In the genomic region with DNA sequence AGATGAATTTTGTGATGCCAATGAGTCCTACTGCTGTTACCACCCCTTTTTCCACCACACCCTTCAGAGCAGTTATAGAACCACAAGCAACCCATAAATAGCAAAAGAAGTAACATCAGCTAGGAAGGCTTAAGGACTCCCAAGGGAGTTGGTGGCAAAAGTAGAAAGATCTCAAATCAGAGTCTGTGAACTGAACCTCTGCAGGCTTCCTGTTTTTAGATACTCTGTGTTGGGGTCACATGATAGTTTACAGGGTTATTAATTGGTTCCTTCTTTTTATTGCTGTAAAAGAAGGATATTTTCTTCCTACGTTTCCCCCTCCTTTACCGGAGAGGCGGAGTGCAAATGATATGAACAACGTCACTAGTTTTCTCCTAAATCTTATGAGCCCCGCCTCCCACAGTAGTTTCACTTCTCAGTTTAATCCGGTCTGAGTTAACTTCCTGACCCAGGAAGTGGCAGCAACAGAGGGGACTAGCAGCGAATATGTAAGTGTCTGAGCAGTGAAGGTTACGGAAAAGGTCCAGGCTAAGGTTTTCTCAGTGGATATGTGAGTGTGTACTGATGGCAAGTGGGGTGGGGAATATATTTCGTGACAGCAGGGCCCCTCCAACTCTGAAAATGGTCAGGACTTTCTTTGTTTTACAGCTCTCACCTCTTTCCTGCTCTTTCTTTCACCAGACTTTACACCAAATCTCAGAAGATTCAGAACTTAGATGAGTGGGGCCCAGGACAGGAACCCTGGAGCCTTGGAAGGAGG, we compare ENCODE assay signal across 1 cellular context.
TF ChIP-seq lines count a peak whose summit lies in the region.

A gene with protein sequence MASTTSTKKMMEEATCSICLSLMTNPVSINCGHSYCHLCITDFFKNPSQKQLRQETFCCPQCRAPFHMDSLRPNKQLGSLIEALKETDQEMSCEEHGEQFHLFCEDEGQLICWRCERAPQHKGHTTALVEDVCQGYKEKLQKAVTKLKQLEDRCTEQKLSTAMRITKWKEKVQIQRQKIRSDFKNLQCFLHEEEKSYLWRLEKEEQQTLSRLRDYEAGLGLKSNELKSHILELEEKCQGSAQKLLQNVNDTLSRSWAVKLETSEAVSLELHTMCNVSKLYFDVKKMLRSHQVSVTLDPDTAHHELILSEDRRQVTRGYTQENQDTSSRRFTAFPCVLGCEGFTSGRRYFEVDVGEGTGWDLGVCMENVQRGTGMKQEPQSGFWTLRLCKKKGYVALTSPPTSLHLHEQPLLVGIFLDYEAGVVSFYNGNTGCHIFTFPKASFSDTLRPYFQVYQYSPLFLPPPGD (plus strand): TSS at position 435 of the 760 bp plus-strand sequence. CDS start 3,721 bp downstream, outside the sequence.

TF ChIP-seq in K562, 482 proteins besides CTCF, POLR2A, EP300 and RAD21 (continued from another document and continues in another):
- TF ChIP-seq, protein P1, sequence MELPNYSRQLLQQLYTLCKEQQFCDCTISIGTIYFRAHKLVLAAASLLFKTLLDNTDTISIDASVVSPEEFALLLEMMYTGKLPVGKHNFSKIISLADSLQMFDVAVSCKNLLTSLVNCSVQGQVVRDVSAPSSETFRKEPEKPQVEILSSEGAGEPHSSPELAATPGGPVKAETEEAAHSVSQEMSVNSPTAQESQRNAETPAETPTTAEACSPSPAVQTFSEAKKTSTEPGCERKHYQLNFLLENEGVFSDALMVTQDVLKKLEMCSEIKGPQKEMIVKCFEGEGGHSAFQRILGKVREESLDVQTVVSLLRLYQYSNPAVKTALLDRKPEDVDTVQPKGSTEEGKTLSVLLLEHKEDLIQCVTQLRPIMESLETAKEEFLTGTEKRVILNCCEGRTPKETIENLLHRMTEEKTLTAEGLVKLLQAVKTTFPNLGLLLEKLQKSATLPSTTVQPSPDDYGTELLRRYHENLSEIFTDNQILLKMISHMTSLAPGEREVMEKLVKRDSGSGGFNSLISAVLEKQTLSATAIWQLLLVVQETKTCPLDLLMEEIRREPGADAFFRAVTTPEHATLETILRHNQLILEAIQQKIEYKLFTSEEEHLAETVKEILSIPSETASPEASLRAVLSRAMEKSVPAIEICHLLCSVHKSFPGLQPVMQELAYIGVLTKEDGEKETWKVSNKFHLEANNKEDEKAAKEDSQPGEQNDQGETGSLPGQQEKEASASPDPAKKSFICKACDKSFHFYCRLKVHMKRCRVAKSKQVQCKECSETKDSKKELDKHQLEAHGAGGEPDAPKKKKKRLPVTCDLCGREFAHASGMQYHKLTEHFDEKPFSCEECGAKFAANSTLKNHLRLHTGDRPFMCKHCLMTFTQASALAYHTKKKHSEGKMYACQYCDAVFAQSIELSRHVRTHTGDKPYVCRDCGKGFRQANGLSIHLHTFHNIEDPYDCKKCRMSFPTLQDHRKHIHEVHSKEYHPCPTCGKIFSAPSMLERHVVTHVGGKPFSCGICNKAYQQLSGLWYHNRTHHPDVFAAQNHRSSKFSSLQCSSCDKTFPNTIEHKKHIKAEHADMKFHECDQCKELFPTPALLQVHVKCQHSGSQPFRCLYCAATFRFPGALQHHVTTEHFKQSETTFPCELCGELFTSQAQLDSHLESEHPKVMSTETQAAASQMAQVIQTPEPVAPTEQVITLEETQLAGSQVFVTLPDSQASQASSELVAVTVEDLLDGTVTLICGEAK (IDR thresholded peaks at IDR 0.05) = peak; percentile 46; the same call in 1 of the 2 replicates
- TF ChIP-seq, protein P1 (CRISPR knock-in tag; IDR thresholded peaks at IDR 0.05) = no peak
- TF ChIP-seq HMG20B (CRISPR knock-in tag; IDR thresholded peaks at IDR 0.05) (0 out of 2 replicates have a peak, but pooled peaks have one; percentile 41), ZNF224 (CRISPR knock-in tag; IDR thresholded peaks at IDR 0.05) (no peak), MAFK (IDR thresholded peaks at IDR 0.05; ENCODE audit: low read length) (peak; percentile 48; the same call in 1 of the 2 replicates), SLC30A9 (CRISPR knock-in tag; IDR thresholded peaks at IDR 0.05) (no peak), HEY1 (CRISPR knock-in tag; IDR thresholded peaks at IDR 0.05; ENCODE audit: borderline replicate concordance) (no peak), BRF1 (IDR thresholded peaks at IDR 0.05; ENCODE audit: borderline replicate concordance, extremely low read depth, insufficient read length) (no peak), GTF2A2 (tag; IDR thresholded peaks at IDR 0.05) (no peak), C11orf30 (IDR thresholded peaks at IDR 0.05; ENCODE audit: low read depth) (peak; percentile 92), ATF7 (IDR thresholded peaks at IDR 0.05) (peak; percentile 76), ERF (CRISPR knock-in tag; IDR thresholded peaks at IDR 0.05) (no peak), STAT5B (CRISPR knock-in tag; IDR thresholded peaks at IDR 0.05) (no peak), SAP30 (IDR thresholded peaks at IDR 0.05; ENCODE audit: borderline replicate concordance, insufficient read depth, low read depth, low read length, poor library complexity, severe bottlenecking) (no peak), YY1 (IDR thresholded peaks at IDR 0.05; ENCODE audit: borderline replicate concordance in 1 of 3, control insufficient read depth in 1 of 3, extremely low read depth in 1 of 3, insufficient read depth in 3 of 3, insufficient read length in 1 of 3, insufficient replicate concordance in 2 of 3, low read depth in 1 of 3, low read length in 2 of 3) (peak in 1 of 3 experiments; percentile 24), MCM2 (IDR thresholded peaks at IDR 0.05; ENCODE audit: low read depth) (no peak)
- TF ChIP-seq, protein P2, sequence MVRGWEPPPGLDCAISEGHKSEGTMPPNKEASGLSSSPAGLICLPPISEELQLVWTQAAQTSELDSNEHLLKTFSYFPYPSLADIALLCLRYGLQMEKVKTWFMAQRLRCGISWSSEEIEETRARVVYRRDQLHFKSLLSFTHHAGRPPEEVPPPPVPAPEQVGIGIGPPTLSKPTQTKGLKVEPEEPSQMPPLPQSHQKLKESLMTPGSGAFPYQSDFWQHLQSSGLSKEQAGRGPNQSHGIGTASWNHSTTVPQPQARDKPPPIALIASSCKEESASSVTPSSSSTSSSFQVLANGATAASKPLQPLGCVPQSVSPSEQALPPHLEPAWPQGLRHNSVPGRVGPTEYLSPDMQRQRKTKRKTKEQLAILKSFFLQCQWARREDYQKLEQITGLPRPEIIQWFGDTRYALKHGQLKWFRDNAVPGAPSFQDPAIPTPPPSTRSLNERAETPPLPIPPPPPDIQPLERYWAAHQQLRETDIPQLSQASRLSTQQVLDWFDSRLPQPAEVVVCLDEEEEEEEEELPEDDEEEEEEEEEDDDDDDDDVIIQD (CRISPR knock-in tag; IDR thresholded peaks at IDR 0.05) = no peak
- TF ChIP-seq, protein P3, sequence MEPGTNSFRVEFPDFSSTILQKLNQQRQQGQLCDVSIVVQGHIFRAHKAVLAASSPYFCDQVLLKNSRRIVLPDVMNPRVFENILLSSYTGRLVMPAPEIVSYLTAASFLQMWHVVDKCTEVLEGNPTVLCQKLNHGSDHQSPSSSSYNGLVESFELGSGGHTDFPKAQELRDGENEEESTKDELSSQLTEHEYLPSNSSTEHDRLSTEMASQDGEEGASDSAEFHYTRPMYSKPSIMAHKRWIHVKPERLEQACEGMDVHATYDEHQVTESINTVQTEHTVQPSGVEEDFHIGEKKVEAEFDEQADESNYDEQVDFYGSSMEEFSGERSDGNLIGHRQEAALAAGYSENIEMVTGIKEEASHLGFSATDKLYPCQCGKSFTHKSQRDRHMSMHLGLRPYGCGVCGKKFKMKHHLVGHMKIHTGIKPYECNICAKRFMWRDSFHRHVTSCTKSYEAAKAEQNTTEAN (CRISPR knock-in tag; IDR thresholded peaks at IDR 0.05) = no peak
- TF ChIP-seq, protein P4, sequence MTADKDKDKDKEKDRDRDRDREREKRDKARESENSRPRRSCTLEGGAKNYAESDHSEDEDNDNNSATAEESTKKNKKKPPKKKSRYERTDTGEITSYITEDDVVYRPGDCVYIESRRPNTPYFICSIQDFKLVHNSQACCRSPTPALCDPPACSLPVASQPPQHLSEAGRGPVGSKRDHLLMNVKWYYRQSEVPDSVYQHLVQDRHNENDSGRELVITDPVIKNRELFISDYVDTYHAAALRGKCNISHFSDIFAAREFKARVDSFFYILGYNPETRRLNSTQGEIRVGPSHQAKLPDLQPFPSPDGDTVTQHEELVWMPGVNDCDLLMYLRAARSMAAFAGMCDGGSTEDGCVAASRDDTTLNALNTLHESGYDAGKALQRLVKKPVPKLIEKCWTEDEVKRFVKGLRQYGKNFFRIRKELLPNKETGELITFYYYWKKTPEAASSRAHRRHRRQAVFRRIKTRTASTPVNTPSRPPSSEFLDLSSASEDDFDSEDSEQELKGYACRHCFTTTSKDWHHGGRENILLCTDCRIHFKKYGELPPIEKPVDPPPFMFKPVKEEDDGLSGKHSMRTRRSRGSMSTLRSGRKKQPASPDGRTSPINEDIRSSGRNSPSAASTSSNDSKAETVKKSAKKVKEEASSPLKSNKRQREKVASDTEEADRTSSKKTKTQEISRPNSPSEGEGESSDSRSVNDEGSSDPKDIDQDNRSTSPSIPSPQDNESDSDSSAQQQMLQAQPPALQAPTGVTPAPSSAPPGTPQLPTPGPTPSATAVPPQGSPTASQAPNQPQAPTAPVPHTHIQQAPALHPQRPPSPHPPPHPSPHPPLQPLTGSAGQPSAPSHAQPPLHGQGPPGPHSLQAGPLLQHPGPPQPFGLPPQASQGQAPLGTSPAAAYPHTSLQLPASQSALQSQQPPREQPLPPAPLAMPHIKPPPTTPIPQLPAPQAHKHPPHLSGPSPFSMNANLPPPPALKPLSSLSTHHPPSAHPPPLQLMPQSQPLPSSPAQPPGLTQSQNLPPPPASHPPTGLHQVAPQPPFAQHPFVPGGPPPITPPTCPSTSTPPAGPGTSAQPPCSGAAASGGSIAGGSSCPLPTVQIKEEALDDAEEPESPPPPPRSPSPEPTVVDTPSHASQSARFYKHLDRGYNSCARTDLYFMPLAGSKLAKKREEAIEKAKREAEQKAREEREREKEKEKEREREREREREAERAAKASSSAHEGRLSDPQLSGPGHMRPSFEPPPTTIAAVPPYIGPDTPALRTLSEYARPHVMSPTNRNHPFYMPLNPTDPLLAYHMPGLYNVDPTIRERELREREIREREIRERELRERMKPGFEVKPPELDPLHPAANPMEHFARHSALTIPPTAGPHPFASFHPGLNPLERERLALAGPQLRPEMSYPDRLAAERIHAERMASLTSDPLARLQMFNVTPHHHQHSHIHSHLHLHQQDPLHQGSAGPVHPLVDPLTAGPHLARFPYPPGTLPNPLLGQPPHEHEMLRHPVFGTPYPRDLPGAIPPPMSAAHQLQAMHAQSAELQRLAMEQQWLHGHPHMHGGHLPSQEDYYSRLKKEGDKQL (CRISPR knock-in tag; IDR thresholded peaks at IDR 0.05; ENCODE audit: borderline replicate concordance) = no peak
- TF ChIP-seq, protein P5, sequence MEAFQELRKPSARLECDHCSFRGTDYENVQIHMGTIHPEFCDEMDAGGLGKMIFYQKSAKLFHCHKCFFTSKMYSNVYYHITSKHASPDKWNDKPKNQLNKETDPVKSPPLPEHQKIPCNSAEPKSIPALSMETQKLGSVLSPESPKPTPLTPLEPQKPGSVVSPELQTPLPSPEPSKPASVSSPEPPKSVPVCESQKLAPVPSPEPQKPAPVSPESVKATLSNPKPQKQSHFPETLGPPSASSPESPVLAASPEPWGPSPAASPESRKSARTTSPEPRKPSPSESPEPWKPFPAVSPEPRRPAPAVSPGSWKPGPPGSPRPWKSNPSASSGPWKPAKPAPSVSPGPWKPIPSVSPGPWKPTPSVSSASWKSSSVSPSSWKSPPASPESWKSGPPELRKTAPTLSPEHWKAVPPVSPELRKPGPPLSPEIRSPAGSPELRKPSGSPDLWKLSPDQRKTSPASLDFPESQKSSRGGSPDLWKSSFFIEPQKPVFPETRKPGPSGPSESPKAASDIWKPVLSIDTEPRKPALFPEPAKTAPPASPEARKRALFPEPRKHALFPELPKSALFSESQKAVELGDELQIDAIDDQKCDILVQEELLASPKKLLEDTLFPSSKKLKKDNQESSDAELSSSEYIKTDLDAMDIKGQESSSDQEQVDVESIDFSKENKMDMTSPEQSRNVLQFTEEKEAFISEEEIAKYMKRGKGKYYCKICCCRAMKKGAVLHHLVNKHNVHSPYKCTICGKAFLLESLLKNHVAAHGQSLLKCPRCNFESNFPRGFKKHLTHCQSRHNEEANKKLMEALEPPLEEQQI (IDR thresholded peaks at IDR 0.05) = no peak
- TF ChIP-seq, protein P6, sequence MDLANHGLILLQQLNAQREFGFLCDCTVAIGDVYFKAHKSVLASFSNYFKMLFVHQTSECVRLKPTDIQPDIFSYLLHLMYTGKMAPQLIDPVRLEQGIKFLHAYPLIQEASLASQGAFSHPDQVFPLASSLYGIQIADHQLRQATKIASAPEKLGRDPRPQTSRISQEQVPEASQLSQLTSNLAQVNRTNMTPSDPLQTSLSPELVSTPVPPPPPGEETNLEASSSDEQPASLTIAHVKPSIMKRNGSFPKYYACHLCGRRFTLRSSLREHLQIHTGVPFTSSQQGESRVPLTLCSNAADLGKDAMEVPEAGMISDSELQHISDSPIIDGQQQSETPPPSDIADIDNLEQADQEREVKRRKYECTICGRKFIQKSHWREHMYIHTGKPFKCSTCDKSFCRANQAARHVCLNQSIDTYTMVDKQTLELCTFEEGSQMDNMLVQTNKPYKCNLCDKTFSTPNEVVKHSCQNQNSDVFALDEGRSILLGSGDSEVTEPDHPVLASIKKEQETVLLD (IDR thresholded peaks at IDR 0.05) = no peak; the same call in 1 of the 2 replicates
- TF ChIP-seq, protein P7, sequence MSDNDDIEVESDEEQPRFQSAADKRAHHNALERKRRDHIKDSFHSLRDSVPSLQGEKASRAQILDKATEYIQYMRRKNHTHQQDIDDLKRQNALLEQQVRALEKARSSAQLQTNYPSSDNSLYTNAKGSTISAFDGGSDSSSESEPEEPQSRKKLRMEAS (CRISPR knock-in tag; IDR thresholded peaks at IDR 0.05) = no peak
